ENCODE assay signal across 6 cellular contexts in genomic region chr1:120093548-120094181, GRCh38. TPM values are rescaled to one million over a fixed set of nuclear protein-coding genes. Genes with fewer than 3 reads are reported as not detected.
A peak's percentile ranks its signal among the peaks of the same experiment; 100 is the strongest.
DNase-seq lines count a peak whose midpoint lies in the region; ATAC-seq and TF ChIP-seq lines count a peak whose summit lies in the region.
"Not testable (repeated sequence)": the region's sequence is repeated elsewhere in the genome, so short reads cannot be mapped to it uniquely, and the experiment has no call there.

No MANE protein-coding gene starts in this region.

- H3K9me3 Mint-ChIP-seq in stimulated activated effector memory CD8-positive, alpha-beta T cell treated with anti-CD3 and anti-CD28 coated beads, Interleukin-12 subunit alpha, Interleukin-12 subunit beta, amount 100 ng/mL, for 72 hours = not testable (repeated sequence)

- not testable (repeated sequence) for H3K4me1 Mint-ChIP-seq in T-helper 17 cell; stimulated activated effector memory CD8-positive, alpha-beta T cell treated with anti-CD3 and anti-CD28 coated beads, Interleukin-12 subunit alpha, Interleukin-12 subunit beta, amount 100 ng/mL, for 72 hours

- not testable (repeated sequence) for TF ChIP-seq POLR2A in GM18505 (IDR thresholded peaks at IDR 0.05; ENCODE audit: borderline replicate concordance, extremely low read depth, insufficient read depth, insufficient read length)

- H3K9me3 ChIP-seq in T-helper 17 cell (ENCODE audit: control insufficient read depth, low read length, poor library complexity, severe bottlenecking) = not testable (repeated sequence)

- H3K36me3 Mint-ChIP-seq in T-helper 17 cell (ENCODE audit: low read depth); stimulated activated effector memory CD8-positive, alpha-beta T cell treated with anti-CD3 and anti-CD28 coated beads, Interleukin-12 subunit alpha, Interleukin-12 subunit beta, amount 100 ng/mL, for 72 hours: not testable (repeated sequence)

- not testable (repeated sequence) for H3K27me3 Mint-ChIP-seq in T-helper 17 cell

- DNase-seq in T-helper 17 cell; stimulated activated effector memory CD8-positive, alpha-beta T cell treated with anti-CD3 and anti-CD28 coated beads, Interleukin-12 subunit alpha, Interleukin-12 subunit beta, amount 100 ng/mL, for 72 hours (ENCODE audit: low spot score in 2 of 2): not testable (repeated sequence)

- peak; percentile 55 for ATAC-seq in GM18505 (IDR thresholded peaks at IDR 0.05; ENCODE audit: unreplicated experiment)
- ATAC-seq in GM19035 (IDR thresholded peaks at IDR 0.05; ENCODE audit: unreplicated experiment) = peak; percentile 45
- ATAC-seq in HG03159 (IDR thresholded peaks at IDR 0.05; ENCODE audit: unreplicated experiment) = peak; percentile 61
- peak; percentile 66 for ATAC-seq in T-helper 17 cell
- peak; percentile 42 for ATAC-seq in esophagus mucosa
- peak; percentile 40 for ATAC-seq in stimulated activated effector memory CD8-positive, alpha-beta T cell treated with anti-CD3 and anti-CD28 coated beads, Interleukin-12 subunit alpha, Interleukin-12 subunit beta, amount 100 ng/mL, for 72 hours

- H3K4me3 Mint-ChIP-seq in T-helper 17 cell; stimulated activated effector memory CD8-positive, alpha-beta T cell treated with anti-CD3 and anti-CD28 coated beads, Interleukin-12 subunit alpha, Interleukin-12 subunit beta, amount 100 ng/mL, for 72 hours: not testable (repeated sequence)

- H3K27ac Mint-ChIP-seq in T-helper 17 cell; stimulated activated effector memory CD8-positive, alpha-beta T cell treated with anti-CD3 and anti-CD28 coated beads, Interleukin-12 subunit alpha, Interleukin-12 subunit beta, amount 100 ng/mL, for 72 hours: not testable (repeated sequence)

RNA-seq across cellular contexts. Expression of gene NOTCH2, which starts 24.2 kb away (rescaled TPM):
- total RNA-seq in T-helper 17 cell (10 to 100 TPM; 71.2 to 73.0 TPM), esophagus mucosa (92.0 TPM)
